24 cellular contexts compared by ENCODE assay signal in genomic region chr6:40792183-40792582, GRCh38.
"Had no signal": no experiment of that assay in that cellular context is flagged by ENCODE, and none has a peak within 500 bp of the region (broad histone marks: within the 10 kb centered on the region; RNA-seq: fewer than 3 reads in every experiment).

No MANE protein-coding gene starts in this region.

- H3K9me3 ChIP-seq: esophagus muscularis mucosa, heart right ventricle, lower lobe of right lung, right lobe of liver, testis, tibial nerve, upper lobe of left lung had no signal

- DNase-seq: effector CD8-positive, alpha-beta T cell; endodermal cell; foreskin melanocyte; glutamatergic neuron; heart right ventricle; hypothalamus; left ventricle myocardium superior; lower lobe of right lung; right lobe of liver; small intestine; stimulated activated CD4-positive, alpha-beta T cell treated with anti-CD3 and anti-CD28 coated beads, Interleukin-15, amount 100 ng/mL, for 24 hours; stimulated activated CD4-positive, alpha-beta T cell treated with anti-CD3 and anti-CD28 coated beads, Interleukin-2, amount 100 ng/mL, for 48 hours; stimulated activated naive CD4-positive, alpha-beta T cell; substantia nigra; testis; upper lobe of left lung had no signal

- H3K36me3 ChIP-seq: esophagus muscularis mucosa, heart right ventricle, lower lobe of right lung, neural progenitor cell, right lobe of liver, tibial nerve, upper lobe of left lung had no signal

- H3K27ac Mint-ChIP-seq: dendritic cell treated with granulocyte-macrophage colony-stimulating factor and Interleukin-4, amounts not matched to agents 40 ng/mL and 50 ng/mL, for 4 days; endodermal cell; nephron; neural progenitor cell; progenitor cell of endocrine pancreas had no signal

- H3K27me3 ChIP-seq: esophagus muscularis mucosa, neural progenitor cell, right lobe of liver, testis, tibial nerve, upper lobe of left lung had no signal

- H3K36me3 Mint-ChIP-seq: neural progenitor cell had no signal

- H3K4me1 ChIP-seq: lower lobe of right lung, neural progenitor cell, parathyroid adenoma, right lobe of liver, testis, tibial nerve had no signal

- ATAC-seq: heart right ventricle, left ventricle myocardium superior, lower lobe of right lung, right lobe of liver had no signal

- H3K4me3 ChIP-seq: esophagus muscularis mucosa, heart right ventricle, lower lobe of right lung, neural progenitor cell, right lobe of liver, testis, tibial nerve, upper lobe of left lung had no signal

- H3K27ac ChIP-seq: epithelial cell of prostate, esophagus muscularis mucosa, heart right ventricle, lower lobe of right lung, neural progenitor cell, parathyroid adenoma, right lobe of liver, testis, tibial nerve, upper lobe of left lung had no signal

- H3K9me3 Mint-ChIP-seq: dendritic cell treated with granulocyte-macrophage colony-stimulating factor and Interleukin-4, amounts not matched to agents 40 ng/mL and 50 ng/mL, for 4 days; endodermal cell; nephron; neural progenitor cell had no signal

- H3K4me3 Mint-ChIP-seq: dendritic cell treated with granulocyte-macrophage colony-stimulating factor and Interleukin-4, amounts not matched to agents 40 ng/mL and 50 ng/mL, for 4 days; endodermal cell; nephron; neural progenitor cell had no signal
